ENCODE assay signal across 8 cellular contexts in genomic region chr22:21712751-21713427, GRCh38. TPM values are rescaled to one million over a fixed set of nuclear protein-coding genes. Genes with fewer than 3 reads are reported as not detected.
DNase-seq lines count a peak whose midpoint lies in the region; ATAC-seq, FAIRE-seq and TF ChIP-seq lines count a peak whose summit lies in the region.

No MANE protein-coding gene starts in this region.

- H3K9me3 Mint-ChIP-seq in activated CD8-positive, alpha-beta T cell treated with anti-CD3 and anti-CD28 coated beads for 36 hours = no peaks in the 10 kb centered on the region

- DNase-seq in ACHN (peak; percentile 67), GM19239 (ENCODE audit: insufficient read length, low spot score) (peak; percentile 82), NCI-H82 treated with DMSO at 0.1 percent for 48 hours (lab: John Stamatoyannopoulos, UW; ENCODE audit: unreplicated experiment) (peak; percentile 64), epithelial cell of esophagus (ENCODE audit: low read depth) (peak; percentile 59), myocyte (ENCODE audit: low read depth) (peak; percentile 87)
- peak; percentile 76 for DNase-seq in activated CD8-positive, alpha-beta T cell treated with anti-CD3 and anti-CD28 coated beads for 36 hours
- peak; percentile 35 to 42 for DNase-seq in stimulated activated CD8-positive, alpha-beta memory T cell treated with anti-CD3 and anti-CD28 coated beads, Interleukin-7, amount 100 ng/mL, for 4 hours (ENCODE audit: low read depth in 2 of 2)

- TF ChIP-seq CTCF in activated CD8-positive, alpha-beta T cell treated with anti-CD3 and anti-CD28 coated beads for 36 hours (IDR thresholded peaks at IDR 0.05) = peak; percentile 92
- peak; percentile 73 for TF ChIP-seq CTCF in epithelial cell of esophagus (IDR thresholded peaks at IDR 0.05; ENCODE audit: insufficient read depth, low read depth, low read length, missing control alignments)

- H3K4me3 Mint-ChIP-seq in activated CD8-positive, alpha-beta T cell treated with anti-CD3 and anti-CD28 coated beads for 36 hours = no peak overlapping the region

- H3K27ac Mint-ChIP-seq in activated CD8-positive, alpha-beta T cell treated with anti-CD3 and anti-CD28 coated beads for 36 hours = no peak overlapping the region

- H3K36me3 Mint-ChIP-seq in activated CD8-positive, alpha-beta T cell treated with anti-CD3 and anti-CD28 coated beads for 36 hours (ENCODE audit: low read depth) = no peaks in the 10 kb centered on the region

- in situ Hi-C loops in ACHN (cut with HindIII; ENCODE audit: low pct_ligation_motif_present, low pct_unique_long_range_greater_than_20kb, low sequenced_read_pairs) = no loop called here

- peak; percentile 94 for ATAC-seq in activated CD8-positive, alpha-beta T cell treated with anti-CD3 and anti-CD28 coated beads for 36 hours
- no peak for ATAC-seq in HG03457 (IDR thresholded peaks at IDR 0.05; ENCODE audit: unreplicated experiment)

- FAIRE-seq in GM19239 (lab: Jason Lieb, UNC) = peak; percentile 78

- H3K4me3 ChIP-seq in epithelial cell of esophagus (ENCODE audit: low read length) = no peak overlapping the region

- CTCF ChIA-PET in activated CD8-positive, alpha-beta T cell treated with anti-CD3 and anti-CD28 coated beads for 36 hours (lab: Charles Lee) = interaction anchor here (0.7 to 2.3 kb wide), 9 partner anchors 14 to 240 kb away, joined by 3 to 8 read pairs (median 3); partner anchors contain the start of gene PPM1F

- intact Hi-C loops in activated CD8-positive, alpha-beta T cell treated with anti-CD3 and anti-CD28 coated beads for 36 hours (cut with micrococcal nuclease) = loop anchor here (2.0 to 5.0 kb wide), 2 partner anchors 224 to 240 kb away; partner anchors contain the start of gene PPM1F

- no peaks in the 10 kb centered on the region for H3K27me3 Mint-ChIP-seq in activated CD8-positive, alpha-beta T cell treated with anti-CD3 and anti-CD28 coated beads for 36 hours

- peaks cover 7% of the 10 kb centered on the region for H3K4me1 Mint-ChIP-seq in activated CD8-positive, alpha-beta T cell treated with anti-CD3 and anti-CD28 coated beads for 36 hours (ENCODE audit: low read depth)

- POLR2A ChIA-PET in activated CD8-positive, alpha-beta T cell treated with anti-CD3 and anti-CD28 coated beads for 36 hours (lab: Charles Lee) = no interaction called here

RNA-seq across cellular contexts. Expression of gene YPEL1, which starts 22.7 kb away (rescaled TPM):
- total RNA-seq in activated CD8-positive, alpha-beta T cell treated with anti-CD3 and anti-CD28 coated beads for 36 hours = 1 to 10 TPM in 1 of 2 experiments, under 1 TPM in 1; 0.99 to 1.2 TPM
- total RNA-seq in myocyte = 2.6 and 7.8 TPM in 2 replicates
- 2.5 TPM for polyA plus RNA-seq in myocyte (2012)

RNA-seq across cellular contexts. Expression of gene PPIL2, which starts 47.1 kb away (rescaled TPM):
- 10 to 100 TPM; 41.5 to 42.5 TPM for total RNA-seq in activated CD8-positive, alpha-beta T cell treated with anti-CD3 and anti-CD28 coated beads for 36 hours
- total RNA-seq in myocyte = 26.8 and 30.1 TPM in 2 replicates
- polyA plus RNA-seq in myocyte (2012) = 32.7 TPM
